In the genomic region with DNA sequence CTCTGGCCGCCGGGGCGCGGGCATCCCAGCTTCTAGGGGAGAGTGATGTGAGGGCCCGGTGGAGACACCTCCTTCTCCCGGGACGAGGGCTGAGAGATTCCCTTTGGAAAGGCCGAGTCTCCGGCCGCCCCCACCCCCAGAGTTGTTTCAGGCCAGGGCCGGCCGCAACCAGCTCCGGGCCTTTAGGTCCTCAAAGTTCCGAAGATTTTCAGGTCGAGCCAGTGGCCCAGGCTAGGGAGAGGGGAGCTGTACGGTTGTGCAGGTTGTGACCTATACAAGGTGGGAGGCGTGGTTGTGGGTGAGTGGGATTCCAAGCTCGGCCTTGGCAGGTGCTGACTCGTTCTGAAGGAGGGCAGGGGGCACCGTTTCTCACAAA, we compare ENCODE assay signal across 12 cellular contexts. TPM values are rescaled to one million over a fixed set of nuclear protein-coding genes. Genes with fewer than 3 reads are reported as not detected.
A peak's percentile ranks its signal among the peaks of the same experiment; 100 is the strongest.
DNase-seq lines count a peak whose midpoint lies in the region; ATAC-seq and TF ChIP-seq lines count a peak whose summit lies in the region.
"Had no signal": no experiment of that assay in that cellular context is flagged by ENCODE, and none has a peak within 500 bp of the region (broad histone marks: within the 10 kb centered on the region; RNA-seq: fewer than 3 reads in every experiment).

No MANE protein-coding gene starts in this region.

- H3K4me3 ChIP-seq in adipocyte (ENCODE audit: low read length) (peak overlapping the region; percentile 79), iPS-18a (ENCODE audit: low read length) (peak overlapping the region; percentile 73), PC-3 (ENCODE audit: low read length) (no peak overlapping the region)

- peaks cover 22% of the 10 kb centered on the region for H3K27me3 ChIP-seq in adipocyte (replicated peaks; ENCODE audit: control insufficient read depth, insufficient read depth, low read length)
- peaks cover 52% of the 10 kb centered on the region for H3K27me3 ChIP-seq in iPS-18a (ENCODE audit: control insufficient read depth, insufficient read depth, low read length)
- H3K27me3 ChIP-seq in PC-3 (ENCODE audit: low read length), result no peaks in the 10 kb centered on the region

- H4K20me1 ChIP-seq in PC-3 (ENCODE audit: low read length), result no peaks in the 10 kb centered on the region

- H3K9me2 ChIP-seq in PC-3 (replicated peaks; ENCODE audit: low read length), result no peaks in the 10 kb centered on the region

- DNase-seq in ELF-1 (ENCODE audit: low read depth, low spot score) (peak; percentile 52), adipocyte (ENCODE audit: low read depth) (no peak), sciatic nerve (ENCODE audit: low spot score) (peak; percentile 63), NCI-H187 treated with DMSO at 0.1 percent for 48 hours (lab: John Stamatoyannopoulos, UW) (no peak), PC-3 (no peak), superior temporal gyrus (ENCODE audit: extremely low spot score) (no peak), RWPE1 (ENCODE audit: low spot score) (no peak)
- DNase-seq: activated CD4-positive, alpha-beta T cell treated with anti-CD3 and anti-CD28 coated beads, Interleukin-2, amount 50 U/mL, for 48 hours had no signal

- peaks cover 10% of the 10 kb centered on the region for H3K4me1 ChIP-seq in adipocyte (ENCODE audit: control insufficient read depth, insufficient read depth, low read length)
- peaks cover 38% of the 10 kb centered on the region for H3K4me1 ChIP-seq in iPS-18a (ENCODE audit: control insufficient read depth, low read depth, low read length)
- no peaks in the 10 kb centered on the region for H3K4me1 ChIP-seq in PC-3 (ENCODE audit: insufficient read depth, low read length)

- H3F3A ChIP-seq in PC-3 (ENCODE audit: low read length, unreplicated experiment), result no peaks in the 10 kb centered on the region

- intact Hi-C loops in sciatic nerve (cut with DNase I) (no loop called here), PC-3 (cut with micrococcal nuclease) (no loop called here)

- no peak overlapping the region for H2AFZ ChIP-seq in PC-3 (ENCODE audit: low read length)

- no peak overlapping the region for H3K27ac ChIP-seq in iPS-18a (ENCODE audit: low read length)
- no peak overlapping the region for H3K27ac ChIP-seq in PC-3 (ENCODE audit: low read length)
- H3K27ac ChIP-seq in RWPE1, result no peak overlapping the region
- H3K27ac ChIP-seq: HL-60 had no signal

- no peak overlapping the region for H3K4me2 ChIP-seq in PC-3 (ENCODE audit: low read length)

- BruUV-seq in PC-3 (replicated peaks; lab: Mats Ljungman, UMichigan), result no TSS peak

- H3K79me2 ChIP-seq in PC-3 (ENCODE audit: low read length), result no peaks in the 10 kb centered on the region

- TF ChIP-seq CTCF in PC-3 (conservative IDR thresholded peaks at IDR 0.05; ENCODE audit: low read depth, low read length) (no peak), RWPE1 (conservative IDR thresholded peaks at IDR 0.05; ENCODE audit: low read depth) (no peak)

- H3K9me3 ChIP-seq in adipocyte (ENCODE audit: control insufficient read depth, low read length) (no peaks in the 10 kb centered on the region), iPS-18a (ENCODE audit: control insufficient read depth, low read depth, low read length) (no peaks in the 10 kb centered on the region), PC-3 (ENCODE audit: low read length) (no peaks in the 10 kb centered on the region)

- CTCF ChIA-PET in PC-3 (lab: Charles Lee), result no interaction called here
- CTCF ChIA-PET in RWPE1 (lab: Yijun Ruan, JAX), result no interaction called here

- H3K9ac ChIP-seq in adipocyte (ENCODE audit: low read length), result no peak overlapping the region
- peak overlapping the region; percentile 24 for H3K9ac ChIP-seq in iPS-18a (ENCODE audit: low read length)
- H3K9ac ChIP-seq in PC-3 (ENCODE audit: low read length), result no peak overlapping the region

- ATAC-seq in sciatic nerve, result peak; percentile 22
- no peak for ATAC-seq in PC-3
- ATAC-seq: activated naive CD4-positive, alpha-beta T cell treated with anti-CD3 and anti-CD28 coated beads, Interleukin-2, amount 50 U/mL, for 72 hours had no signal

- H3K36me3 ChIP-seq in adipocyte (ENCODE audit: control insufficient read depth, insufficient read depth, low read length, severe bottlenecking), result no peaks in the 10 kb centered on the region
- H3K36me3 ChIP-seq in iPS-18a (ENCODE audit: control insufficient read depth, low read depth, low read length), result no peaks in the 10 kb centered on the region
- H3K36me3 ChIP-seq in PC-3 (ENCODE audit: low read depth, low read length), result no peaks in the 10 kb centered on the region

- POLR2A ChIA-PET in PC-3 (lab: Charles Lee; ENCODE audit: unreplicated experiment), result no interaction called here
- POLR2A ChIA-PET in RWPE1 (lab: Yijun Ruan, JAX; ENCODE audit: low non-redundant PET), result no interaction called here

RNA-seq across cellular contexts. Expression of a gene that starts 18.4 kb away (rescaled TPM):
- total RNA-seq in sciatic nerve (0.76 TPM), PC-3 (2014; rRNA removed) (not detected in 2 replicates)
- total RNA-seq: activated naive CD4-positive, alpha-beta T cell treated with anti-CD3 and anti-CD28 coated beads, Interleukin-2, amount 50 U/mL, for 72 hours; fibroblast of villous mesenchyme had no signal

RNA-seq across cellular contexts. Expression of a gene that starts 21.0 kb away (rescaled TPM):
- total RNA-seq in sciatic nerve (4.0 TPM), PC-3 (2014; rRNA removed) (not detected in 2 replicates)

RNA-seq across cellular contexts. Expression of a gene that starts 37.8 kb away (rescaled TPM):
- total RNA-seq in sciatic nerve, result 57.6 TPM
- total RNA-seq in PC-3 (2014; rRNA removed), result 0.40 TPM in 1 of 2 replicates, not detected in the other
- total RNA-seq: activated naive CD4-positive, alpha-beta T cell treated with anti-CD3 and anti-CD28 coated beads, Interleukin-2, amount 50 U/mL, for 72 hours had no signal

Comparison
In these comparisons a context has a peak if more than half of its experiments do, and no peak if none do; other contexts are left out.
1. DNase-seq: peak in ELF-1 (single experiment) and sciatic nerve (single experiment); none in adipocyte (single experiment), NCI-H187 treated with DMSO at 0.1 percent for 48 hours (single experiment), PC-3 (single experiment), superior temporal gyrus (single experiment) and RWPE1 (single experiment).
2. RNA of a gene that starts 37.8 kb away (total RNA-seq): 57.6 TPM in sciatic nerve (single experiment); 0.40 TPM in PC-3; every median in the first group is over 10 times any median in the second.